17 cellular contexts compared by ENCODE assay signal in genomic region chr3:33030246-33030645, GRCh38.
"Had no signal": no experiment of that assay in that cellular context is flagged by ENCODE, and none has a peak within 500 bp of the region (broad histone marks: within the 10 kb centered on the region; RNA-seq: fewer than 3 reads in every experiment).

No MANE protein-coding gene starts in this region.

- H3K27me3 Mint-ChIP-seq: activated CD4-positive, alpha-beta T cell treated with anti-CD3 and anti-CD28 coated beads, Interleukin-2, amount 10 ng/mL, durations not matched to agents 7 days and 5 days; activated naive CD4-positive, alpha-beta T cell treated with anti-CD3 and anti-CD28 coated beads, Interleukin-2, amount 50 U/mL, for 24 hours; natural killer cell treated with Interleukin-12 subunit alpha and Interleukin-12 subunit beta and Interleukin-15 and Interleukin-18, amount 100 ng/mL, for 72 hours had no signal

- H3K4me1 ChIP-seq: gastrocnemius medialis, lower lobe of right lung, pancreas, right lobe of liver, stomach, upper lobe of left lung had no signal

- H3K4me3 Mint-ChIP-seq: activated CD4-positive, alpha-beta T cell treated with anti-CD3 and anti-CD28 coated beads, Interleukin-2, amount 10 ng/mL, durations not matched to agents 7 days and 5 days; activated naive CD4-positive, alpha-beta T cell treated with anti-CD3 and anti-CD28 coated beads, Interleukin-2, amount 50 U/mL, for 24 hours had no signal

- H3K9me3 ChIP-seq: gastrocnemius medialis, lower lobe of right lung, neutrophil, pancreas, right lobe of liver, stomach, upper lobe of left lung had no signal

- H3K9me3 Mint-ChIP-seq: activated naive CD4-positive, alpha-beta T cell treated with anti-CD3 and anti-CD28 coated beads, Interleukin-2, amount 50 U/mL, for 24 hours; natural killer cell treated with Interleukin-12 subunit alpha and Interleukin-12 subunit beta and Interleukin-15 and Interleukin-18, amount 100 ng/mL, for 72 hours had no signal

- H3K4me3 ChIP-seq: gastrocnemius medialis, lower lobe of right lung, pancreas, right lobe of liver, stomach, upper lobe of left lung had no signal

- H3K27ac Mint-ChIP-seq: activated CD4-positive, alpha-beta T cell treated with anti-CD3 and anti-CD28 coated beads, Interleukin-2, amount 10 ng/mL, durations not matched to agents 7 days and 5 days; activated naive CD4-positive, alpha-beta T cell treated with anti-CD3 and anti-CD28 coated beads, Interleukin-2, amount 50 U/mL, for 24 hours had no signal

- ATAC-seq: gastrocnemius medialis, lower lobe of right lung, pancreas, right lobe of liver had no signal

- DNase-seq: activated CD4-positive, CD25-positive, alpha-beta regulatory T cell; activated T-cell treated with anti-CD3 and anti-CD28 coated beads, Interleukin-2, amount 50 U/mL, for 1 hour; amygdala; gastrocnemius medialis; head of caudate nucleus; lower lobe of right lung; pancreas; right lobe of liver; small intestine; stimulated activated CD4-positive, alpha-beta T cell treated with anti-CD3 and anti-CD28 coated beads, Interleukin-2, amount 100 ng/mL, for 48 hours; stomach; T1000; upper lobe of left lung had no signal

- H3K27ac ChIP-seq: gastrocnemius medialis, lower lobe of right lung, neutrophil, pancreas, right lobe of liver, stomach, upper lobe of left lung had no signal

- H3K27me3 ChIP-seq: gastrocnemius medialis, neutrophil, pancreas, right lobe of liver, stomach, upper lobe of left lung had no signal
